Comparison of ENCODE assay signal across 1 cellular context in genomic region chr2:191533693-191534175, GRCh38.
TF ChIP-seq lines count a peak whose summit lies in the region.

No MANE protein-coding gene starts in this region.

TF ChIP-seq in GM12878, 131 proteins besides CTCF, POLR2A, EP300 and RAD21 (continued from another document):
- no peak for TF ChIP-seq E2F4 (IDR thresholded peaks at IDR 0.05; ENCODE audit: low read depth, low read length)
